In the genomic region with DNA sequence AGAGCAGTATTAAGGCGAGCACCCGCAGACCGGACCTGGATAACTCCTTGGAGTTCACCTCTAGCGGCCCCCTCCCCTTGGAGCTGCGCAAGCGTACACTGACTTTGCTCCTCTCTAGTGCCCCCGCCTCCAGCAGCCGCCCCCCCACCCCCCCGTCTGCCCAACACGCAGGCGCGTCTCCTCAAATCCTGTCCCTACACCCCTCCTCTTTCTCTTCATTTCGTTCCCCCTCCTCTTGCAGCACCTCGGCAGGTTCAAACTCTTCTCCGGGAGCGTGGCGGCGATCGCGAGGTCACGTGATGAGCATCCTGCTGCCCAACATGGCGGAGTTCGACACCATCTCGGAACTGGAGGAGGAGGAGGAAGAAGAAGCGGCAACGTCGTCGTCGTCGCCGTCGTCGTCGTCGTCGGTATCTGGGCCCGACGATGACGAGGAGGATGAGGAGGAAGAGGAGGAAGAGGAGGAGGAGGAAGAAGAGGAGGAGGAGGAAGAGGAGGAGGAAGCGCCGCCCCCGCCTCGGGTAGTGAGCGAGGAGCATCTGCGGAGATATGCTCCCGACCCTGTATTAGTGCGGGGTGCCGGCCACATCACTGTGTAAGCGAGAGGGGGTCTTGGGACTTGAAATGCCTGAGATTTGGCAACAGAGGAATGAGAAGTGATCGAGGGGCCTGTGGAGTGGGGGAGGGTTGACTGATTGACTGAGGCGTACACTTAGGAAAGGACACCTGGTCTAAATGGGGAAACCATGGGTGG, we compare ENCODE assay signal across 8 cellular contexts.
DNase-seq lines count a peak whose midpoint lies in the region; ATAC-seq and TF ChIP-seq lines count a peak whose summit lies in the region.

TSS of gene CHIC1 (plus strand) at position 212 of the 754 bp plus-strand sequence. CDS start at position 300, 88 bp downstream.

- CTCF ChIA-PET in AG04449 (lab: Yijun Ruan, JAX): no interaction called here

- H3K4me3 ChIP-seq in AG04449 (ENCODE audit: low read depth, low read length): peak within 1 kb of the TSS; percentile 67

- no peaks in the 10 kb centered on the region for H3K27me3 Mint-ChIP-seq in memory B cell

- H3K4me1 Mint-ChIP-seq in memory B cell: peaks cover 14% of the 10 kb centered on the region

- peak within 1 kb of the TSS; percentile 92 for H3K4me3 Mint-ChIP-seq in memory B cell

- DNase-seq in AG04449 (ENCODE audit: low read depth, low spot score) (no peak), NCI-H510A treated with DMSO at 0.1 percent for 48 hours (lab: John Stamatoyannopoulos, UW) (peak; percentile 76), memory B cell (ENCODE audit: low spot score in 2 of 2) (peak; percentile 53 to 62)
- peak; percentile 30 to 39 for DNase-seq in activated CD8-positive, alpha-beta memory T cell treated with anti-CD3 and anti-CD28 coated beads for 1 hour (ENCODE audit: extremely low read depth in 1 of 2, low read depth in 1 of 2)
- peak; percentile 56 for DNase-seq in effector CD4-positive, alpha-beta T cell
- DNase-seq in stimulated activated CD4-positive, alpha-beta T cell treated with anti-CD3 and anti-CD28 coated beads, TNF-alpha, amount 100 ng/mL, for 48 hours (ENCODE audit: low read depth in 3 of 3): peak; percentile 24 to 50 (median 27)

- H3K27ac Mint-ChIP-seq in memory B cell: peak within 1 kb of the TSS; percentile 98

- ATAC-seq in GM18907 (IDR thresholded peaks at IDR 0.05; ENCODE audit: unreplicated experiment) (peak; percentile 65), HG03159 (IDR thresholded peaks at IDR 0.05; ENCODE audit: unreplicated experiment) (peak; percentile 55), memory B cell (ENCODE audit: low read depth) (peak; percentile 74)

- no peak for TF ChIP-seq CTCF in AG04449 (IDR thresholded peaks at IDR 0.05; ENCODE audit: insufficient read depth, low read length, missing control alignments)

- POLR2A ChIA-PET in AG04449 (lab: Yijun Ruan, JAX): no interaction called here

- H3K36me3 Mint-ChIP-seq in memory B cell: peaks cover 3% of the 10 kb centered on the region

- H3K9me3 Mint-ChIP-seq in memory B cell: no peaks in the 10 kb centered on the region
